In genomic region chr11:8777907-8778767, GRCh38 we compare ENCODE assay signal across 9 cellular contexts.
A peak's percentile ranks its signal among the peaks of the same experiment; 100 is the strongest.
DNase-seq lines count a peak whose midpoint lies in the region; ATAC-seq, FAIRE-seq and TF ChIP-seq lines count a peak whose summit lies in the region.
"Had no signal": no experiment of that assay in that cellular context is flagged by ENCODE, and none has a peak within 500 bp of the region (broad histone marks: within the 10 kb centered on the region; RNA-seq: fewer than 3 reads in every experiment).

No MANE protein-coding gene starts in this region.

- TF ChIP-seq CTCF in right lobe of liver (IDR thresholded peaks at IDR 0.05) (no peak), HepG2 (CRISPR knock-in tag; IDR thresholded peaks at IDR 0.05) (no peak), dorsolateral prefrontal cortex (IDR thresholded peaks at IDR 0.05 in 54 of 56, conservative IDR thresholded peaks at IDR 0.05 in 2 of 56; ENCODE audit: low read depth in 1 of 56, partially characterized antibody in 56 of 56) (no peak), vagina (IDR thresholded peaks at IDR 0.05) (no peak), kidney (IDR thresholded peaks at IDR 0.05; ENCODE audit: borderline replicate concordance, extremely low read depth, insufficient read depth) (no peak)

- H4K20me1 ChIP-seq in HepG2 (ENCODE audit: insufficient read depth, low read length): no peaks in the 10 kb centered on the region

- 76% methylated on average over 8 of the region's 8 CpGs for WGBS in right lobe of liver (ENCODE audit: insufficient coverage, low coverage, low lambda C conversion rate, missing lambda C conversion rate)
- WGBS in HepG2 (ENCODE audit: low lambda C conversion rate): 91% methylated on average over 8 of the region's 8 CpGs

- no peaks in the 10 kb centered on the region for H3K27me3 ChIP-seq in right lobe of liver
- no peaks in the 10 kb centered on the region for H3K27me3 ChIP-seq in HepG2 (ENCODE audit: control insufficient read depth in 1 of 2, insufficient read depth in 2 of 2, low read length in 2 of 2)
- no peaks in the 10 kb centered on the region for H3K27me3 ChIP-seq in dorsolateral prefrontal cortex
- no peaks in the 10 kb centered on the region for H3K27me3 ChIP-seq in muscle layer of duodenum (ENCODE audit: low read depth, low read length)
- H3K27me3 ChIP-seq in vagina: no peaks in the 10 kb centered on the region

- H3K79me2 ChIP-seq in HepG2 (ENCODE audit: insufficient read depth, low read length): no peaks in the 10 kb centered on the region

- H3K4me3 ChIP-seq in right lobe of liver (no peak overlapping the region), HepG2 (replicated peaks in 1 of 3; ENCODE audit: insufficient read depth in 1 of 3, low read depth in 2 of 3, low read length in 3 of 3) (no peak overlapping the region), dorsolateral prefrontal cortex (no peak overlapping the region), muscle layer of duodenum (ENCODE audit: low read depth in 1 of 2, low read length in 2 of 2) (no peak overlapping the region), vagina (no peak overlapping the region), kidney (ENCODE audit: low read length in 2 of 2) (no peak overlapping the region)

- H3K36me3 ChIP-seq in right lobe of liver: peaks cover 0 to 10% (median 0%) of the 10 kb centered on the region in 4 donors
- peaks cover 0 to 4% of the 10 kb centered on the region in 2 experiments; a peak in 2 of 5 replicates for H3K36me3 ChIP-seq in HepG2 (replicated peaks in 1 of 2; ENCODE audit: control insufficient read depth in 1 of 2, insufficient read depth in 2 of 2, low read length in 2 of 2)
- H3K36me3 ChIP-seq in muscle layer of duodenum (ENCODE audit: control insufficient read depth in 1 of 2, insufficient read depth in 2 of 2, low read length in 2 of 2): no peaks in the 10 kb centered on the region
- H3K36me3 ChIP-seq in vagina: no peaks in the 10 kb centered on the region
- H3K36me3 ChIP-seq in kidney (ENCODE audit: control insufficient read depth in 1 of 2, insufficient read depth in 2 of 2, low read length in 2 of 2): no peaks in the 10 kb centered on the region

- DNase-seq in right lobe of liver: peak in 1 of 3 donors; percentile 3
- no peak for DNase-seq in HepG2 (ENCODE audit: low spot score)
- peak in 6 of 10 donors; percentile 22 to 58 (median 48) for DNase-seq in dorsolateral prefrontal cortex
- DNase-seq in vagina (ENCODE audit: extremely low spot score in 2 of 2): no peak
- DNase-seq in T-helper 1 cell: no peak
- no peak for DNase-seq in kidney
- DNase-seq in activated T-cell treated with anti-CD3 and anti-CD28 coated beads for 4 hours: no peak

- POLR2A ChIA-PET in HepG2 (lab: Yijun Ruan, JAX): no interaction called here

- H3K4me1 ChIP-seq in right lobe of liver (no peaks in the 10 kb centered on the region), HepG2 (ENCODE audit: insufficient read depth, low read length) (peaks cover 16% of the 10 kb centered on the region), muscle layer of duodenum (ENCODE audit: control insufficient read depth in 1 of 2, insufficient read depth in 2 of 2, low read length in 2 of 2) (peaks cover 11 to 72% of the 10 kb centered on the region in 2 donors), vagina (peaks cover 73% of the 10 kb centered on the region), kidney (ENCODE audit: control insufficient read depth in 1 of 2, insufficient read depth in 1 of 2, low read depth in 1 of 2, low read length in 2 of 2) (peaks cover 5 to 28% of the 10 kb centered on the region in 2 donors)

- H3K27ac ChIP-seq in right lobe of liver (no peak overlapping the region), HepG2 (ENCODE audit: extremely low read length, insufficient read depth, low read length) (no peak overlapping the region), dorsolateral prefrontal cortex (peak overlapping the region in 14 of 59 donors; percentile 1 to 63 (median 32)), muscle layer of duodenum (ENCODE audit: low read length) (peak overlapping the region; percentile 73), vagina (peak overlapping the region; percentile 55), kidney (ENCODE audit: low read depth in 2 of 2, low read length in 2 of 2) (peak overlapping the region in 1 of 2 donors; percentile 38)

- peak in 3 of 4 donors; percentile 15 to 39 (median 24) for ATAC-seq in right lobe of liver
- no peak for ATAC-seq in HepG2

- intact Hi-C loops in right lobe of liver (cut with DNase I) (no loop called here), HepG2 (cut with micrococcal nuclease; ENCODE audit: unreplicated experiment) (no loop called here), dorsolateral prefrontal cortex (cut with DNase I) (no loop called here), vagina (cut with DNase I) (no loop called here), kidney (cut with DNase I) (no loop called here)

- H2AFZ ChIP-seq in HepG2 (ENCODE audit: low read length): no peak overlapping the region

- no peak for TF ChIP-seq RAD21 in HepG2 (CRISPR knock-in tag; IDR thresholded peaks at IDR 0.05)

- CTCF ChIA-PET in HepG2 (lab: Yijun Ruan, JAX; ENCODE audit: low intra/inter-chr PET ratio, low total read pairs): no interaction called here

- in situ Hi-C loops in HepG2 (cut with HindIII; ENCODE audit: extremely low pct_ligation_motif_present, low pct_unique_long_range_greater_than_20kb): no loop called here

- H3K4me2 ChIP-seq in HepG2 (ENCODE audit: low read depth, low read length): no peak overlapping the region

- TF ChIP-seq POLR2A in right lobe of liver (IDR thresholded peaks at IDR 0.05) (no peak), HepG2 (IDR thresholded peaks at IDR 0.05; ENCODE audit: insufficient read depth in 1 of 2, low read depth in 2 of 2, low read length in 2 of 2) (no peak), vagina (IDR thresholded peaks at IDR 0.05) (no peak)

- FAIRE-seq in HepG2 (lab: Jason Lieb, UNC): no peak
- FAIRE-seq in kidney (lab: Jason Lieb, UNC): no peak
- FAIRE-seq: A204.1 had no signal

- TF ChIP-seq EP300 in HepG2 (IDR thresholded peaks at IDR 0.05; ENCODE audit: low read depth in 2 of 2, low read length in 2 of 2): no peak
- no peak for TF ChIP-seq EP300 in HepG2 (CRISPR knock-in tag; IDR thresholded peaks at IDR 0.05; ENCODE audit: borderline replicate concordance)

- no TSS peak for BruUV-seq in HepG2 (replicated peaks; lab: Mats Ljungman, UMichigan)

- no peaks in the 10 kb centered on the region for H3K9me3 ChIP-seq in right lobe of liver
- no peaks in the 10 kb centered on the region for H3K9me3 ChIP-seq in HepG2 (ENCODE audit: low read length)
- H3K9me3 ChIP-seq in muscle layer of duodenum (ENCODE audit: control insufficient read depth in 1 of 2, low read length in 2 of 2): no peaks in the 10 kb centered on the region
- no peaks in the 10 kb centered on the region for H3K9me3 ChIP-seq in vagina
- no peaks in the 10 kb centered on the region for H3K9me3 ChIP-seq in kidney (ENCODE audit: control insufficient read depth in 1 of 2, low read length in 2 of 2)

- H3K9ac ChIP-seq in HepG2 (ENCODE audit: insufficient read depth, low read depth, low read length) (no peak overlapping the region), kidney (ENCODE audit: low read length in 2 of 2) (no peak overlapping the region)

TF ChIP-seq in HepG2, 621 proteins besides CTCF, POLR2A, EP300 and RAD21 (continues in another document):
- TF ChIP-seq ZNF691 (CRISPR knock-in tag; IDR thresholded peaks at IDR 0.05; ENCODE audit: borderline replicate concordance, low read depth): no peak
- TF ChIP-seq ZNF18 (CRISPR knock-in tag; IDR thresholded peaks at IDR 0.05; ENCODE audit: insufficient replicate concordance): no peak
- no peak for TF ChIP-seq SALL2 (CRISPR knock-in tag; IDR thresholded peaks at IDR 0.05)
- no peak for TF ChIP-seq MEIS1 (CRISPR knock-in tag; IDR thresholded peaks at IDR 0.05; ENCODE audit: borderline replicate concordance)
- TF ChIP-seq ZBTB25 (CRISPR knock-in tag; IDR thresholded peaks at IDR 0.05): no peak
- no peak for TF ChIP-seq HOMEZ (CRISPR knock-in tag; IDR thresholded peaks at IDR 0.05; ENCODE audit: low read depth)
- TF ChIP-seq ZMYM3 (CRISPR knock-in tag; IDR thresholded peaks at IDR 0.05): no peak

Comparison
In these comparisons a context has a peak if more than half of its experiments do, and no peak if none do; other contexts are left out.
1. DNase-seq: peak in dorsolateral prefrontal cortex (6 of 10); none in HepG2 (single experiment), vagina (0 of 2), T-helper 1 cell (0 of 5), kidney (single experiment) and activated T-cell treated with anti-CD3 and anti-CD28 coated beads for 4 hours (single experiment).
2. H3K27ac ChIP-seq: peak in muscle layer of duodenum (single experiment) and vagina (single experiment); none in right lobe of liver (0 of 3) and HepG2 (single experiment).